Comparison of ENCODE assay signal across 8 cellular contexts in the genomic region with DNA sequence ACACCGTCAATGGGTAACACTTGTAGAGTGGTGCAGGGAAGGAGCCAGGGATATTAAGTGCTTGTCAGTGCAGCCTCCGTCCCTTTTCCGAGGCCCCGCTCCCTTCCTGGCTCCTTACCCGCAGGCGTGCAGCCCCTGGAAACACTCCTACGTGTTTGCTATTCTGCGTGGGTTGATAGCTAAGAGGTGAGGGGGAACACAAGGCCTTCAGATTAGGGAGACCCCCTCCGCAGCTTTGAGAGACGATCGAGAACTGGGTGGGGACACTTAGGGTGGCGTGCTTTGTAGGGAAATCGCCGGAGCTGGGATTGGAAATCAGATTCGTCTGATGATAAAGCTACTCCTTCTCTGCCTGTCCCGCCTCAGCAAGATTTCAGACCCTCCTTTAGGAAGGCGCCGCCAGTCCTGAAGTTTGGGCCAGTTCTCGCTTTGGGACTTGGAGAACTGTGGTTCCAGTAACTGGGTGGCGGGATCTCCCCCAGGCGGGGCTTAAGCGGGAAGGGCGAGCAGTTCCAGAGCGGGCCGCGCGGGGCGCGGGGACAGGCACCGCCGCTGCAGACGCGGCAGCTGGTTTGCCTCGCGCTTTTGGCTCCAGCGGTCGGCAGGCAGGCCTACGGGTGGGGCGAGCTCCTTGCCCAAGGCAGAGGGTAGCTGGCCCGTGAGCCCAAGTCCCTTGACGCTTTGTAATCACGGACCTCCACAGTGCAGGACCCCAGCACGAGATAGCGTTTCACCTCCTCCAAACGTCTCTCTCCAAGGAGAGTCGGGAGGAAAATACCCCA. TPM values are rescaled to one million over a fixed set of nuclear protein-coding genes. Genes with fewer than 3 reads are reported as not detected.
A peak's percentile ranks its signal among the peaks of the same experiment; 100 is the strongest.
DNase-seq lines count a peak whose midpoint lies in the region; ATAC-seq and TF ChIP-seq lines count a peak whose summit lies in the region.

No MANE protein-coding gene starts in this region.

- no peaks in the 10 kb centered on the region for H3K36me3 ChIP-seq in effector memory CD4-positive, alpha-beta T cell (ENCODE audit: control insufficient read depth, insufficient read depth, low read length)

- peaks cover 39% of the 10 kb centered on the region for H3K27me3 Mint-ChIP-seq in activated CD8-positive, alpha-beta T cell treated with anti-CD3 and anti-CD28 coated beads for 36 hours
- H3K27me3 Mint-ChIP-seq in memory B cell = peaks cover 29% of the 10 kb centered on the region

- H3K9me3 Mint-ChIP-seq in activated CD8-positive, alpha-beta T cell treated with anti-CD3 and anti-CD28 coated beads for 36 hours = no peaks in the 10 kb centered on the region
- H3K9me3 Mint-ChIP-seq in memory B cell = peaks cover 3% of the 10 kb centered on the region

- no peak overlapping the region for H3K27ac Mint-ChIP-seq in activated CD8-positive, alpha-beta T cell treated with anti-CD3 and anti-CD28 coated beads for 36 hours
- H3K27ac Mint-ChIP-seq in memory B cell = no peak overlapping the region

- no peak for TF ChIP-seq POLR2A in GM18505 (IDR thresholded peaks at IDR 0.05; ENCODE audit: borderline replicate concordance, extremely low read depth, insufficient read depth, insufficient read length)

- intact Hi-C loops in activated CD8-positive, alpha-beta T cell treated with anti-CD3 and anti-CD28 coated beads for 36 hours (cut with micrococcal nuclease) = no loop called here

- H3K4me1 Mint-ChIP-seq in activated CD8-positive, alpha-beta T cell treated with anti-CD3 and anti-CD28 coated beads for 36 hours (ENCODE audit: low read depth) = peaks cover 13% of the 10 kb centered on the region
- peaks cover 17% of the 10 kb centered on the region for H3K4me1 Mint-ChIP-seq in memory B cell

- no peaks in the 10 kb centered on the region for H3K9me3 ChIP-seq in effector memory CD4-positive, alpha-beta T cell (ENCODE audit: control insufficient read depth, low read length)

- ATAC-seq in GM18505 (IDR thresholded peaks at IDR 0.05; ENCODE audit: unreplicated experiment) (peak; percentile 98), HG03103 (IDR thresholded peaks at IDR 0.05; ENCODE audit: low read depth, unreplicated experiment) (peak; percentile 84), memory B cell (ENCODE audit: low read depth) (peak; percentile 93)
- ATAC-seq in activated CD8-positive, alpha-beta T cell treated with anti-CD3 and anti-CD28 coated beads for 36 hours = peak; percentile 85

- DNase-seq in NCI-H446 treated with DMSO at 0.1 percent for 48 hours (lab: John Stamatoyannopoulos, UW) (peak; percentile 14), memory B cell (ENCODE audit: low spot score in 2 of 2) (peak; percentile 38 to 44)
- peak; percentile 63 for DNase-seq in activated CD8-positive, alpha-beta T cell treated with anti-CD3 and anti-CD28 coated beads for 36 hours
- DNase-seq in effector memory CD4-positive, alpha-beta T cell = peak in 1 of 3 donors; percentile 12
- peak; percentile 38 to 59 (median 52) for DNase-seq in stimulated activated CD4-positive, alpha-beta T cell treated with anti-CD3 and anti-CD28 coated beads, TNF-alpha, amount 100 ng/mL, for 48 hours (ENCODE audit: low read depth in 3 of 3)

- TF ChIP-seq CTCF in 22Rv1 (IDR thresholded peaks at IDR 0.05) = peak; percentile 81
- TF ChIP-seq CTCF in activated CD8-positive, alpha-beta T cell treated with anti-CD3 and anti-CD28 coated beads for 36 hours (IDR thresholded peaks at IDR 0.05) = peak; percentile 56

- POLR2A ChIA-PET in activated CD8-positive, alpha-beta T cell treated with anti-CD3 and anti-CD28 coated beads for 36 hours (lab: Charles Lee) = no interaction called here

- CTCF ChIA-PET in activated CD8-positive, alpha-beta T cell treated with anti-CD3 and anti-CD28 coated beads for 36 hours (lab: Charles Lee) = interaction anchor here (0.9 to 2.7 kb wide), 14 partner anchors 9 to 550 kb away, joined by 3 to 23 read pairs (median 4); no protein-coding TSS in a partner anchor

- H3K27ac ChIP-seq in 22Rv1 = peak overlapping the region; percentile 45
- no peak overlapping the region for H3K27ac ChIP-seq in effector memory CD4-positive, alpha-beta T cell (ENCODE audit: insufficient read depth, low read length, poor library complexity, severe bottlenecking)

- peak overlapping the region; percentile 73 for H3K4me3 Mint-ChIP-seq in activated CD8-positive, alpha-beta T cell treated with anti-CD3 and anti-CD28 coated beads for 36 hours
- peak overlapping the region; percentile 82 for H3K4me3 Mint-ChIP-seq in memory B cell

- peaks cover 6% of the 10 kb centered on the region for H3K4me1 ChIP-seq in effector memory CD4-positive, alpha-beta T cell (ENCODE audit: control insufficient read depth, insufficient read depth, low read length, poor library complexity, severe bottlenecking)

- H3K36me3 Mint-ChIP-seq in activated CD8-positive, alpha-beta T cell treated with anti-CD3 and anti-CD28 coated beads for 36 hours (ENCODE audit: low read depth) = no peaks in the 10 kb centered on the region
- H3K36me3 Mint-ChIP-seq in memory B cell = peaks cover 4% of the 10 kb centered on the region

- H3K27me3 ChIP-seq in effector memory CD4-positive, alpha-beta T cell (replicated peaks; ENCODE audit: control insufficient read depth, insufficient read depth, low read length, poor library complexity, severe bottlenecking) = peaks cover 20% of the 10 kb centered on the region

- H3K4me3 ChIP-seq in effector memory CD4-positive, alpha-beta T cell (ENCODE audit: insufficient read depth, low read depth, low read length, poor library complexity, severe bottlenecking) = peak overlapping the region; percentile 67

RNA-seq across cellular contexts. Expression of a gene that starts 8.0 kb away (rescaled TPM):
- total RNA-seq in activated CD8-positive, alpha-beta T cell treated with anti-CD3 and anti-CD28 coated beads for 36 hours = not detected

RNA-seq across cellular contexts. Expression of a gene that starts 48.2 kb away (rescaled TPM):
- not detected for total RNA-seq in activated CD8-positive, alpha-beta T cell treated with anti-CD3 and anti-CD28 coated beads for 36 hours
